ENCODE assay signal across 8 cellular contexts in genomic region chr18:76875390-76876330, GRCh38. TPM values are rescaled to one million over a fixed set of nuclear protein-coding genes. Genes with fewer than 3 reads are reported as not detected.
A peak's percentile ranks its signal among the peaks of the same experiment; 100 is the strongest.
DNase-seq lines count a peak whose midpoint lies in the region; ATAC-seq and TF ChIP-seq lines count a peak whose summit lies in the region.

No MANE protein-coding gene starts in this region.

- peak; percentile 28 to 30 for ATAC-seq in activated CD4-positive, CD25-positive, alpha-beta regulatory T cell treated with anti-CD3 and anti-CD28 coated beads, Interleukin-2, amount 50 U/mL, for 24 hours
- ATAC-seq in HG02852 (IDR thresholded peaks at IDR 0.05; ENCODE audit: unreplicated experiment) (peak; percentile 57), HG02981 (IDR thresholded peaks at IDR 0.05; ENCODE audit: unreplicated experiment) (no peak)

- no peaks in the 10 kb centered on the region for H3K36me3 ChIP-seq in hepatocyte (replicated peaks; ENCODE audit: insufficient read depth, low read depth)

- H3K9me2 ChIP-seq in hepatocyte (replicated peaks; ENCODE audit: insufficient read depth): no peaks in the 10 kb centered on the region

- H3K79me2 ChIP-seq in hepatocyte: no peaks in the 10 kb centered on the region

- no peak for DNase-seq in activated CD4-positive, CD25-positive, alpha-beta regulatory T cell treated with anti-CD3 and anti-CD28 coated beads, Interleukin-2, amount 50 U/mL, for 72 hours
- DNase-seq in NCI-H460 (ENCODE audit: extremely low read depth, low read depth): peak; percentile 33
- peak; percentile 65 for DNase-seq in activated naive CD4-positive, alpha-beta T cell treated with anti-CD3 and anti-CD28 coated beads for 36 hours
- DNase-seq in hepatocyte (ENCODE audit: low spot score): peak; percentile 78
- peak in 2 of 3 donors; percentile 20 to 59 for DNase-seq in stimulated activated CD4-positive, alpha-beta T cell treated with anti-CD3 and anti-CD28 coated beads, Interleukin-12 subunit alpha, Interleukin-12 subunit beta, amount 100 ng/mL, for 48 hours (ENCODE audit: low read depth in 2 of 3, low spot score in 1 of 3)

- H3K4me3 ChIP-seq in hepatocyte: no peak overlapping the region

- no peaks in the 10 kb centered on the region for H3K4me1 ChIP-seq in hepatocyte (ENCODE audit: insufficient read depth)

- CTCF ChIA-PET in activated naive CD4-positive, alpha-beta T cell treated with anti-CD3 and anti-CD28 coated beads for 36 hours (lab: Charles Lee): interaction anchor here (0.7 to 1.7 kb wide), 5 partner anchors 15 to 74 kb away, joined by 3 to 7 read pairs (median 5); no protein-coding TSS in a partner anchor

- H3K27ac Mint-ChIP-seq in activated naive CD4-positive, alpha-beta T cell treated with anti-CD3 and anti-CD28 coated beads for 36 hours: no peak overlapping the region

- no peaks in the 10 kb centered on the region for H3K9me3 Mint-ChIP-seq in activated naive CD4-positive, alpha-beta T cell treated with anti-CD3 and anti-CD28 coated beads for 36 hours

- peaks cover 14% of the 10 kb centered on the region for H3K4me1 Mint-ChIP-seq in activated naive CD4-positive, alpha-beta T cell treated with anti-CD3 and anti-CD28 coated beads for 36 hours (ENCODE audit: low read depth)

- H3K4me3 Mint-ChIP-seq in activated naive CD4-positive, alpha-beta T cell treated with anti-CD3 and anti-CD28 coated beads for 36 hours: no peak overlapping the region

- peaks cover 16% of the 10 kb centered on the region for H3K36me3 Mint-ChIP-seq in activated naive CD4-positive, alpha-beta T cell treated with anti-CD3 and anti-CD28 coated beads for 36 hours (ENCODE audit: low read depth)

- H2AFZ ChIP-seq in hepatocyte: no peak overlapping the region

- H3K27ac ChIP-seq in hepatocyte: no peak overlapping the region

- WGBS in hepatocyte (ENCODE audit: low lambda C conversion rate, missing lambda C conversion rate): 76% methylated on average over 14 of the region's 14 CpGs

- intact Hi-C loops in activated naive CD4-positive, alpha-beta T cell treated with anti-CD3 and anti-CD28 coated beads for 36 hours (cut with micrococcal nuclease): loop anchor here (1.0 kb wide), 2 partner anchors 73 to 108 kb away; no protein-coding TSS in a partner anchor

- H4K20me1 ChIP-seq in hepatocyte (ENCODE audit: insufficient read depth, poor library complexity, severe bottlenecking): no peaks in the 10 kb centered on the region

- no peaks in the 10 kb centered on the region for H3K27me3 Mint-ChIP-seq in activated naive CD4-positive, alpha-beta T cell treated with anti-CD3 and anti-CD28 coated beads for 36 hours (ENCODE audit: low read depth)

- no peaks in the 10 kb centered on the region for H3K27me3 ChIP-seq in hepatocyte

- no peak overlapping the region for H3K4me2 ChIP-seq in hepatocyte

- TF ChIP-seq CTCF in hepatocyte (IDR thresholded peaks at IDR 0.05; ENCODE audit: poor library complexity): peak; percentile 71

- no peaks in the 10 kb centered on the region for H3K9me3 ChIP-seq in hepatocyte (ENCODE audit: low read depth)

RNA-seq across cellular contexts. Expression of gene ZNF236, which starts 53.3 kb away (rescaled TPM):
- 4.5 and 4.7 TPM in 2 replicates for total RNA-seq in NCI-H460 (2014; rRNA removed; shearing (Covaris generic))
- polyA plus RNA-seq in NCI-H460 (2014; cell fraction: nucleus; rRNA removed): 3.0 and 3.9 TPM in 2 replicates
- total RNA-seq in activated naive CD4-positive, alpha-beta T cell treated with anti-CD3 and anti-CD28 coated beads for 36 hours: 10 to 100 TPM; 13.7 to 17.7 TPM
- total RNA-seq in hepatocyte: 7.5 and 8.2 TPM in 2 replicates
- polyA plus RNA-seq in hepatocyte: 7.4 and 8.5 TPM in 2 replicates
